17 cellular contexts compared by ENCODE assay signal in genomic region chr7:135282621-135283295, GRCh38. TPM values are rescaled to one million over a fixed set of nuclear protein-coding genes. Genes with fewer than 3 reads are reported as not detected.
DNase-seq lines count a peak whose midpoint lies in the region; ATAC-seq, FAIRE-seq and TF ChIP-seq lines count a peak whose summit lies in the region.
"Had no signal": no experiment of that assay in that cellular context is flagged by ENCODE, and none has a peak within 500 bp of the region (broad histone marks: within the 10 kb centered on the region; RNA-seq: fewer than 3 reads in every experiment).

No MANE protein-coding gene starts in this region.

- TF ChIP-seq EP300 in HepG2 (IDR thresholded peaks at IDR 0.05; ENCODE audit: low read depth in 2 of 2, low read length in 2 of 2) (no peak), HepG2 (CRISPR knock-in tag; IDR thresholded peaks at IDR 0.05; ENCODE audit: borderline replicate concordance) (no peak)

- TF ChIP-seq RAD21 in HepG2 (CRISPR knock-in tag; IDR thresholded peaks at IDR 0.05): no peak

- TF ChIP-seq POLR2A in GM12892 (IDR thresholded peaks at IDR 0.05; ENCODE audit: low read depth, low read length) (no peak), HepG2 (IDR thresholded peaks at IDR 0.05; ENCODE audit: insufficient read depth in 1 of 2, low read depth in 2 of 2, low read length in 2 of 2) (no peak), body of pancreas (IDR thresholded peaks at IDR 0.05) (no peak)

- 0 out of 2 replicates have a peak, but pooled peaks cover 11% of the 10 kb centered on the region for H3K4me1 ChIP-seq in HepG2 (ENCODE audit: insufficient read depth, low read length)
- no peaks in the 10 kb centered on the region for H3K4me1 ChIP-seq in body of pancreas
- H3K4me1 ChIP-seq in Karpas-422 (ENCODE audit: low read length): no peaks in the 10 kb centered on the region

- H3K4me3 ChIP-seq in AG10803 (ENCODE audit: low read length): no peak overlapping the region
- no peak overlapping the region for H3K4me3 ChIP-seq in brain microvascular endothelial cell (ENCODE audit: low read depth, low read length)
- H3K4me3 ChIP-seq in HepG2 (replicated peaks in 1 of 3; ENCODE audit: insufficient read depth in 1 of 3, low read depth in 2 of 3, low read length in 3 of 3): no peak overlapping the region
- no peak overlapping the region for H3K4me3 ChIP-seq in body of pancreas
- no peak overlapping the region for H3K4me3 ChIP-seq in Karpas-422 (ENCODE audit: low read length)
- H3K4me3 ChIP-seq: upper lobe of left lung had no signal

- H3K27ac ChIP-seq in brain microvascular endothelial cell (no peak overlapping the region), HepG2 (ENCODE audit: extremely low read length, insufficient read depth, low read length) (no peak overlapping the region), body of pancreas (no peak overlapping the region), Karpas-422 (ENCODE audit: low read length) (no peak overlapping the region)
- H3K27ac ChIP-seq: C4-2B, upper lobe of left lung had no signal

- POLR2A ChIA-PET in HepG2 (lab: Yijun Ruan, JAX): no interaction called here

- no peaks in the 10 kb centered on the region for H4K20me1 ChIP-seq in HepG2 (ENCODE audit: insufficient read depth, low read length)
- no peaks in the 10 kb centered on the region for H4K20me1 ChIP-seq in Karpas-422 (ENCODE audit: insufficient read depth, low read depth, low read length)

- intact Hi-C loops in HepG2 (cut with micrococcal nuclease; ENCODE audit: unreplicated experiment) (no loop called here), body of pancreas (cut with DNase I) (loop anchor here (5.0 kb wide), 1 partner anchor 55 kb away; no protein-coding TSS in a partner anchor), left ventricle myocardium superior (cut with micrococcal nuclease) (loop anchor here (5.0 to 10.0 kb wide), 2 partner anchors 52 to 360 kb away; no protein-coding TSS in a partner anchor)

- H2AFZ ChIP-seq in HepG2 (ENCODE audit: low read length): no peak overlapping the region
- no peak overlapping the region for H2AFZ ChIP-seq in Karpas-422 (ENCODE audit: low read length)

- TF ChIP-seq CTCF in AG10803 (conservative IDR thresholded peaks at IDR 0.05; ENCODE audit: low read length) (no peak), brain microvascular endothelial cell (IDR thresholded peaks at IDR 0.05; ENCODE audit: low read depth, low read length, missing control alignments) (no peak), HepG2 (CRISPR knock-in tag; IDR thresholded peaks at IDR 0.05) (no peak), body of pancreas (IDR thresholded peaks at IDR 0.05) (no peak)

- 64% methylated on average over 9 of the region's 10 CpGs for WGBS in HepG2 (ENCODE audit: low lambda C conversion rate)
- 79 to 86% methylated on average over 10 of the region's 10 CpGs for WGBS in body of pancreas, 2 donors

- BruUV-seq in HepG2 (replicated peaks; lab: Mats Ljungman, UMichigan): no TSS peak

- no peaks in the 10 kb centered on the region for H3K9me2 ChIP-seq in Karpas-422 (replicated peaks; ENCODE audit: insufficient read depth, low read length)
- H3K9me2 ChIP-seq: SK-N-SH had no signal

- H3K27me3 ChIP-seq in brain microvascular endothelial cell (replicated peaks): no peaks in the 10 kb centered on the region
- no peaks in the 10 kb centered on the region for H3K27me3 ChIP-seq in HepG2 (ENCODE audit: control insufficient read depth in 1 of 2, insufficient read depth in 2 of 2, low read length in 2 of 2)
- H3K27me3 ChIP-seq in body of pancreas: no peaks in the 10 kb centered on the region
- no peaks in the 10 kb centered on the region for H3K27me3 ChIP-seq in Karpas-422 (ENCODE audit: low read length)
- H3K27me3 ChIP-seq: upper lobe of left lung had no signal

- H3K79me2 ChIP-seq in HepG2 (ENCODE audit: insufficient read depth, low read length) (no peaks in the 10 kb centered on the region), Karpas-422 (ENCODE audit: low read length) (no peaks in the 10 kb centered on the region)

- ATAC-seq in HepG2 (no peak; the same call in 1 of the 3 replicates), body of pancreas (no peak), left ventricle myocardium superior (no peak), HG03159 (IDR thresholded peaks at IDR 0.05; ENCODE audit: unreplicated experiment) (no peak)

- H3K36me3 ChIP-seq in brain microvascular endothelial cell (replicated peaks) (no peaks in the 10 kb centered on the region), HepG2 (replicated peaks in 1 of 2; ENCODE audit: control insufficient read depth in 1 of 2, insufficient read depth in 2 of 2, low read length in 2 of 2) (no peaks in the 10 kb centered on the region), body of pancreas (replicated peaks in 1 of 2; ENCODE audit: insufficient read depth in 1 of 2, low read depth in 2 of 2) (no peaks in the 10 kb centered on the region), Karpas-422 (ENCODE audit: insufficient read depth, low read length) (no peaks in the 10 kb centered on the region)
- H3K36me3 ChIP-seq: upper lobe of left lung had no signal

- no peaks in the 10 kb centered on the region for H3K9me3 ChIP-seq in HepG2 (ENCODE audit: low read length)
- H3K9me3 ChIP-seq in body of pancreas: no peaks in the 10 kb centered on the region
- H3K9me3 ChIP-seq in Karpas-422 (ENCODE audit: low read length): no peaks in the 10 kb centered on the region
- H3K9me3 ChIP-seq: SK-N-SH, upper lobe of left lung had no signal

- FAIRE-seq in GM12892 (lab: Jason Lieb, UNC): peak; percentile 50
- no peak for FAIRE-seq in HepG2 (lab: Jason Lieb, UNC)
- FAIRE-seq: GM18507, islet of Langerhans had no signal

- CTCF ChIA-PET in HepG2 (lab: Yijun Ruan, JAX; ENCODE audit: low intra/inter-chr PET ratio, low total read pairs): interaction anchor here (4.1 kb wide), 1 partner anchor 53 kb away, joined by 81 read pairs; no protein-coding TSS in a partner anchor

- in situ Hi-C loops in brain microvascular endothelial cell (cut with HindIII; ENCODE audit: low pct_ligation_motif_present, low sequenced_read_pairs) (no loop called here), HepG2 (cut with HindIII; ENCODE audit: extremely low pct_ligation_motif_present, low pct_unique_long_range_greater_than_20kb) (loop anchor here (25.0 kb wide), 1 partner anchor 280 kb away; the partner anchor contains the start of gene NUP205)

- H3K9ac ChIP-seq in HepG2 (ENCODE audit: insufficient read depth, low read depth, low read length): no peak overlapping the region
- no peak overlapping the region for H3K9ac ChIP-seq in Karpas-422 (ENCODE audit: low read length)
- H3K9ac ChIP-seq: SK-N-SH had no signal

- H3K4me2 ChIP-seq in HepG2 (ENCODE audit: low read depth, low read length) (no peak overlapping the region), Karpas-422 (ENCODE audit: low read depth, low read length, poor library complexity, severe bottlenecking) (no peak overlapping the region)
- H3K4me2 ChIP-seq: SK-N-SH had no signal

- peak; percentile 14 for DNase-seq in AG10803 (ENCODE audit: low read depth)
- DNase-seq in GM12892 (ENCODE audit: insufficient read length): no peak
- DNase-seq in brain microvascular endothelial cell: peak; percentile 60
- DNase-seq in HepG2 (ENCODE audit: low spot score): no peak
- no peak for DNase-seq in body of pancreas
- no peak for DNase-seq in left ventricle myocardium superior
- DNase-seq in Karpas-422: no peak
- DNase-seq: activated T-cell treated with anti-CD3 and anti-CD28 coated beads, Interleukin-2, amount 50 U/mL, for 24 hours; GDM1; SK-N-SH; upper lobe of left lung had no signal

TF ChIP-seq in HepG2, 621 proteins besides CTCF, POLR2A, EP300 and RAD21 (continues in another document):
- TF ChIP-seq KAT7 (CRISPR knock-in tag; IDR thresholded peaks at IDR 0.05; ENCODE audit: borderline replicate concordance): no peak
- TF ChIP-seq HNF4A (CRISPR knock-in tag; IDR thresholded peaks at IDR 0.05): peak; percentile 22; the same call in 1 of the 2 replicates

RNA-seq across cellular contexts. Expression of gene STRA8, which starts 49.1 kb away (rescaled TPM):
- not detected for polyA plus RNA-seq in GM12892 (2012; ENCODE audit: missing spikeins)
- total RNA-seq in HepG2 (2016; rRNA removed; fragmentation: Illumina TruSeq; extraction: Trizol) (not detected in 2 replicates), body of pancreas (not detected), left ventricle myocardium superior (not detected)
- not detected in 2 replicates for total RNA-seq in HepG2 (2016; cell fraction: cytosol; rRNA removed; fragmentation: Illumina TruSeq; extraction: Trizol; ENCODE audit: low read depth)
- total RNA-seq in HepG2 (2016; cell fraction: insoluble cytoplasmic fraction; rRNA removed; fragmentation: Illumina TruSeq; extraction: Trizol): not detected in 2 replicates
- total RNA-seq in HepG2 (2016; cell fraction: membrane; rRNA removed; fragmentation: Illumina TruSeq; extraction: Trizol): not detected in 2 replicates
- not detected in 2 replicates for total RNA-seq in HepG2 (2016; cell fraction: nucleus; rRNA removed; fragmentation: Illumina TruSeq; extraction: Trizol)
- polyA plus RNA-seq in HepG2 (2011; rRNA removed): 0.20 TPM in 1 of 2 replicates, not detected in the other
- not detected in 2 replicates for polyA plus RNA-seq in HepG2 (2011; cell fraction: cytosol; rRNA removed)
- 0.18 and 0.38 TPM in 2 replicates for polyA plus RNA-seq in HepG2 (2011; cell fraction: nucleus; rRNA removed)
- polyA plus RNA-seq in HepG2 (2012): not detected in 2 replicates
- not detected in 2 replicates for polyA plus RNA-seq in HepG2 (2016; cell fraction: cytosol; fragmentation: Illumina TruSeq; extraction: Trizol; ENCODE audit: low read depth)
- polyA plus RNA-seq in HepG2 (2016; cell fraction: insoluble cytoplasmic fraction; fragmentation: Illumina TruSeq; extraction: Trizol; ENCODE audit: low read depth): not detected in 2 replicates
- polyA plus RNA-seq in HepG2 (2016; cell fraction: membrane; fragmentation: Illumina TruSeq; extraction: Trizol; ENCODE audit: low read depth): not detected in 2 replicates
- polyA plus RNA-seq in HepG2 (2016; cell fraction: nucleus; fragmentation: Illumina TruSeq; extraction: Trizol; ENCODE audit: insufficient read depth, low read depth): not detected in 2 replicates
- not detected in 2 replicates for polyA minus RNA-seq in HepG2 (2011; rRNA and poly(A)+ RNA removed; ENCODE audit: low replicate concordance)
- polyA minus RNA-seq in HepG2 (2011; cell fraction: cytosol; rRNA and poly(A)+ RNA removed): not detected in 2 replicates
- polyA minus RNA-seq in HepG2 (2011; cell fraction: nucleus; rRNA and poly(A)+ RNA removed): not detected in 2 replicates
- total RNA-seq in Karpas-422 (2014; rRNA removed; shearing (Covaris generic); ENCODE audit: low replicate concordance): not detected in 2 replicates
- total RNA-seq: mononuclear cell, progenitor cell of endocrine pancreas, upper lobe of left lung had no signal
- polyA plus RNA-seq: SK-N-SH had no signal

Comparison
In these comparisons a context has a peak if more than half of its experiments do, and no peak if none do; other contexts are left out.
1. DNase-seq: peak in AG10803 (single experiment) and brain microvascular endothelial cell (single experiment); none in GM12892 (single experiment), HepG2 (single experiment), body of pancreas (0 of 4), left ventricle myocardium superior (single experiment) and Karpas-422 (single experiment).